Comparison of ENCODE assay signal across 9 cellular contexts in genomic region chr1:201739054-201739453, GRCh38.
DNase-seq lines count a peak whose midpoint lies in the region; ATAC-seq and TF ChIP-seq lines count a peak whose summit lies in the region.
"Had no signal": no experiment of that assay in that cellular context is flagged by ENCODE, and none has a peak within 500 bp of the region (broad histone marks: within the 10 kb centered on the region; RNA-seq: fewer than 3 reads in every experiment).

No MANE protein-coding gene starts in this region.

- H3K4me3 Mint-ChIP-seq in activated T-cell treated with anti-CD3 and anti-CD28 coated beads, Interleukin-2, amount 50 U/mL, for 4 hours, result peak overlapping the region; percentile 88
- peak overlapping the region; percentile 96 for H3K4me3 Mint-ChIP-seq in type B pancreatic cell

- H4K8ac ChIP-seq in mesendoderm (ENCODE audit: low read depth, low read length), result no peak overlapping the region

- WGBS in mesendoderm (ENCODE audit: extremely low coverage, insufficient coverage, low lambda C conversion rate), result no CpG with 5 or more reads among the region's 11 CpGs

- TF ChIP-seq CTCF in choroid plexus epithelial cell (conservative IDR thresholded peaks at IDR 0.05; ENCODE audit: low read depth, low read length), result no peak
- TF ChIP-seq CTCF in type B pancreatic cell (conservative IDR thresholded peaks at IDR 0.05), result no peak

- no peak for ATAC-seq in activated T-cell treated with anti-CD3 and anti-CD28 coated beads, Interleukin-2, amount 50 U/mL, for 4 hours

- no peaks in the 10 kb centered on the region for H3K79me1 ChIP-seq in mesendoderm (ENCODE audit: low read length)

- H2AK5ac ChIP-seq in mesendoderm (ENCODE audit: low read length), result no peak overlapping the region

- no peak for DNase-seq in activated T-cell treated with anti-CD3 and anti-CD28 coated beads, Interleukin-2, amount 50 U/mL, for 4 hours
- no peak for DNase-seq in activated T-cell treated with anti-CD3 and anti-CD28 coated beads, Interleukin-2, amount 50 U/mL, for 1 hour
- DNase-seq in choroid plexus epithelial cell (ENCODE audit: low read depth) (peak; percentile 52), mesendoderm (peak; percentile 45), type B pancreatic cell (ENCODE audit: extremely low spot score, unreplicated experiment) (no peak), NCI-H524 treated with DMSO at 0.1 percent for 48 hours (lab: John Stamatoyannopoulos, UW) (no peak)
- no peak for DNase-seq in stimulated activated CD4-positive, alpha-beta T cell treated with anti-CD3 and anti-CD28 coated beads, Interleukin-1b, Interleukin-23, amount 100 ng/mL, for 48 hours
- DNase-seq in activated CD4-positive, alpha-beta T cell treated with anti-CD3 and anti-CD28 coated beads for 4 hours, result no peak

- H3K27me3 Mint-ChIP-seq in activated T-cell treated with anti-CD3 and anti-CD28 coated beads, Interleukin-2, amount 50 U/mL, for 4 hours (ENCODE audit: low read depth), result peaks cover 26% of the 10 kb centered on the region
- no peaks in the 10 kb centered on the region for H3K27me3 Mint-ChIP-seq in type B pancreatic cell

- H3K36me3 Mint-ChIP-seq in activated T-cell treated with anti-CD3 and anti-CD28 coated beads, Interleukin-2, amount 50 U/mL, for 4 hours (ENCODE audit: insufficient read depth), result no peaks in the 10 kb centered on the region
- H3K36me3 Mint-ChIP-seq in type B pancreatic cell, result peaks cover 10% of the 10 kb centered on the region

- H4K5ac ChIP-seq in mesendoderm (ENCODE audit: low read length), result no peak overlapping the region

- H3K4me3 ChIP-seq in choroid plexus epithelial cell (ENCODE audit: low read depth, low read length), result peak overlapping the region; percentile 84
- peak overlapping the region; percentile 53 for H3K4me3 ChIP-seq in mesendoderm (ENCODE audit: low read length)

- no peak overlapping the region for H2BK120ac ChIP-seq in mesendoderm (ENCODE audit: low read depth, low read length)

- H3K56ac ChIP-seq in mesendoderm (ENCODE audit: low read length), result peak overlapping the region; percentile 89

- H3K36me3 ChIP-seq in mesendoderm (ENCODE audit: control insufficient read depth, insufficient read depth, low read length), result no peaks in the 10 kb centered on the region

- no peaks in the 10 kb centered on the region for H3K27me3 ChIP-seq in mesendoderm (ENCODE audit: insufficient read depth, low read length, poor library complexity)

- no peak overlapping the region for H2BK5ac ChIP-seq in mesendoderm (ENCODE audit: low read length)

- H2BK15ac ChIP-seq in mesendoderm (replicated peaks; ENCODE audit: low read depth), result no peak overlapping the region

- H3K23ac ChIP-seq in mesendoderm (ENCODE audit: low read length), result peak overlapping the region; percentile 59

- H3K9ac ChIP-seq in mesendoderm (ENCODE audit: low read length), result peak overlapping the region; percentile 86

- H3K4me2 ChIP-seq in mesendoderm (ENCODE audit: low read length), result peak overlapping the region; percentile 90

- no peak overlapping the region for H3K27ac ChIP-seq in mesendoderm (ENCODE audit: low read depth, low read length)

- no peaks in the 10 kb centered on the region for H3K79me2 ChIP-seq in mesendoderm (ENCODE audit: control insufficient read depth, insufficient read depth, low read length)

- H3K18ac ChIP-seq in mesendoderm (ENCODE audit: low read length), result peak overlapping the region; percentile 55

- peaks cover 31% of the 10 kb centered on the region for H3K4me1 Mint-ChIP-seq in activated T-cell treated with anti-CD3 and anti-CD28 coated beads, Interleukin-2, amount 50 U/mL, for 4 hours (ENCODE audit: low read depth)
- peaks cover 70% of the 10 kb centered on the region for H3K4me1 Mint-ChIP-seq in type B pancreatic cell (ENCODE audit: unreplicated experiment)

- peaks cover 18% of the 10 kb centered on the region for H3K4me1 ChIP-seq in mesendoderm (ENCODE audit: control insufficient read depth, low read depth, low read length)

- H3K4ac ChIP-seq in mesendoderm (ENCODE audit: low read depth, low read length), result peak overlapping the region; percentile 28

- H3K9me3 Mint-ChIP-seq in activated T-cell treated with anti-CD3 and anti-CD28 coated beads, Interleukin-2, amount 50 U/mL, for 4 hours, result no peaks in the 10 kb centered on the region
- H3K9me3 Mint-ChIP-seq in type B pancreatic cell, result no peaks in the 10 kb centered on the region
- H3K9me3 Mint-ChIP-seq: T-helper 1 cell treated with Interleukin-12 subunit alpha and Interleukin-12 subunit beta and Interleukin-4 antibody, amounts not matched to agents 30 μg/mL and 1 μg/mL, for 36 hours had no signal

- H3K27ac Mint-ChIP-seq in type B pancreatic cell, result peak overlapping the region; percentile 79
- H3K27ac Mint-ChIP-seq: T-helper 1 cell treated with Interleukin-12 subunit alpha and Interleukin-12 subunit beta and Interleukin-4 antibody, amounts not matched to agents 30 μg/mL and 1 μg/mL, for 36 hours had no signal

Comparison
In these comparisons a context has a peak if more than half of its experiments do, and no peak if none do; other contexts are left out.
1. DNase-seq: peak in choroid plexus epithelial cell (single experiment) and mesendoderm (single experiment); none in activated T-cell treated with anti-CD3 and anti-CD28 coated beads, Interleukin-2, amount 50 U/mL, for 4 hours (single experiment), activated T-cell treated with anti-CD3 and anti-CD28 coated beads, Interleukin-2, amount 50 U/mL, for 1 hour (single experiment), type B pancreatic cell (single experiment), stimulated activated CD4-positive, alpha-beta T cell treated with anti-CD3 and anti-CD28 coated beads, Interleukin-1b, Interleukin-23, amount 100 ng/mL, for 48 hours (single experiment), NCI-H524 treated with DMSO at 0.1 percent for 48 hours (single experiment) and activated CD4-positive, alpha-beta T cell treated with anti-CD3 and anti-CD28 coated beads for 4 hours (0 of 2).